ENCODE assay signal across 1 cellular context in genomic region chr1:226064816-226065248, GRCh38.
TF ChIP-seq lines count a peak whose summit lies in the region.

No MANE protein-coding gene starts in this region.

TF ChIP-seq in GM23338, 12 proteins besides CTCF, POLR2A, EP300 and RAD21 (continued from another document):
- TF ChIP-seq REST (IDR thresholded peaks at IDR 0.05; ENCODE audit: unreplicated experiment) (no peak), EZH2phosphoT487 (IDR thresholded peaks at IDR 0.05; ENCODE audit: unreplicated experiment) (no peak), ETS1 (IDR thresholded peaks at IDR 0.05) (no peak), POLR2AphosphoS5 (IDR thresholded peaks at IDR 0.05; ENCODE audit: low read depth) (no peak), EZH2 (IDR thresholded peaks at IDR 0.05; ENCODE audit: low read depth, unreplicated experiment) (no peak), ZNF331 (CRISPR knock-in tag; IDR thresholded peaks at IDR 0.05; ENCODE audit: low read depth) (no peak)
